ENCODE assay signal across 9 cellular contexts in the genomic region with DNA sequence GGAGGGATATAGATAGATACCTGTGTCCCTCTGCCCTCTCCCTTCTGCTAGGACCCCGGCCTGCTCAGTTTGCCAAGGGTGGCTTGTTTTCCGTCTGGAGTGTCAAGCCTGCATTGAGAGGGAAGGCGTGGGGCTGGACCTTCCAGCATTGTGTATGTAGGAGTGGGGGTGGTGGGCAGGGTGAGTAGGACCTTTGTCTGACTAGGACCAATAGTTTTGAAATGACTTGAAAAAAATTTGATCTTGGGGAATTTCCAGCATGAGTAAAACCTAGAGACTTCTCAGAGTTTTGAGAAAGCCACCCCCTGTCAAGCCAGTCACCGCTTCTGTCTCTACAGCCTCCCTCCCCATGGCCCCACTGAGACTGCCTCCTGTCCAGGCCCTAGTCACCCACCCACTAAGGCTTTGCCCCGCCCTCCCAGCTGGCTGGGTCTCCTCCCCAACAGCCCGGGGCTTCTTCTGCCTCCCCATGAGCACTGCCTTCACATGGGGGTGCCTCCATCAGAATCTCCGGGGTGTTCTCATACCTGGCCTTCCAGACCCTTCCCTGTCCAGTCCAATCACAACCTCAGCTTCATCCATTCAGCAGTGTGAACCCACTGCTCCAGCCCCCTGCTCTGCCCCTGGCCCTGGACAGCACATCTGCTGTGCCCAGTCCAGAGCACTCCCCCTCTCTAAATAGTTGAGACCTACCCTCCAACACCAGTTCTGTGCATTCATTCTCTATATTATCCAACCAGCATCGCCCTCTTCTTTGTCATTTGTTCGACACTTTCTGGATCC.
A peak's percentile ranks its signal among the peaks of the same experiment; 100 is the strongest.
DNase-seq lines count a peak whose midpoint lies in the region; ATAC-seq, FAIRE-seq and TF ChIP-seq lines count a peak whose summit lies in the region.
"Had no signal": no experiment of that assay in that cellular context is flagged by ENCODE, and none has a peak within 500 bp of the region (broad histone marks: within the 10 kb centered on the region; RNA-seq: fewer than 3 reads in every experiment).

No MANE protein-coding gene starts in this region.

- no peaks in the 10 kb centered on the region for H3K27me3 ChIP-seq in Loucy (ENCODE audit: insufficient read depth, low read length, poor library complexity, severe bottlenecking)

- peak overlapping the region; percentile 27 for H3K4me3 ChIP-seq in Loucy (ENCODE audit: low read length, poor library complexity, severe bottlenecking)
- H3K4me3 ChIP-seq: PC-9 had no signal

- H3K9ac ChIP-seq in Loucy (ENCODE audit: low read depth, low read length, poor library complexity, severe bottlenecking) = peak overlapping the region; percentile 49

- peak overlapping the region; percentile 50 for H3K4me2 ChIP-seq in Loucy (ENCODE audit: low read depth, low read length, poor library complexity, severe bottlenecking)
- H3K4me2 ChIP-seq: PC-9 had no signal

- peak; percentile 91 for FAIRE-seq in GM12891 (lab: Jason Lieb, UNC)

- no peaks in the 10 kb centered on the region for H3K9me2 ChIP-seq in Loucy (replicated peaks; ENCODE audit: low read depth, low read length)

- peak; percentile 6 for TF ChIP-seq POLR2A in GM12891 (IDR thresholded peaks at IDR 0.05; ENCODE audit: low read depth, low read length)

- TF ChIP-seq CTCF in Loucy (conservative IDR thresholded peaks at IDR 0.05; ENCODE audit: low read length) = no peak

- H3F3A ChIP-seq in Loucy (ENCODE audit: low read depth) = no peaks in the 10 kb centered on the region

- no peak overlapping the region for H2AFZ ChIP-seq in Loucy (ENCODE audit: low read length)
- H2AFZ ChIP-seq: PC-9 had no signal

- peak; percentile 84 for ATAC-seq in GM21723 (IDR thresholded peaks at IDR 0.05; ENCODE audit: unreplicated experiment)

- H3K9me3 ChIP-seq in Loucy (ENCODE audit: insufficient read depth, low read depth, low read length) = no peaks in the 10 kb centered on the region

- no peaks in the 10 kb centered on the region for H4K20me1 ChIP-seq in Loucy (ENCODE audit: insufficient read depth, low read length, poor library complexity, severe bottlenecking)

- H3K36me3 ChIP-seq in Loucy (ENCODE audit: insufficient read depth, low read length) = peaks cover 20% of the 10 kb centered on the region; the same call in 1 of the 2 replicates

- H3K79me2 ChIP-seq in Loucy (ENCODE audit: insufficient read depth, low read length) = peaks cover 98% of the 10 kb centered on the region

- DNase-seq in GM12891 (ENCODE audit: insufficient read length, low spot score) = peak; percentile 86
- peak; percentile 91 for DNase-seq in astrocyte of the hippocampus (ENCODE audit: low read depth, low spot score)
- DNase-seq in stimulated activated CD4-positive, alpha-beta T cell treated with anti-CD3 and anti-CD28 coated beads, Interleukin-1b, Interleukin-23, amount 100 ng/mL, for 48 hours = peak; percentile 92
- no peak for DNase-seq in NCI-H524 treated with DMSO at 0.1 percent for 48 hours (lab: John Stamatoyannopoulos, UW)
- DNase-seq in NCI-H2081 (lab: John Stamatoyannopoulos, UW) = no peak
- no peak for DNase-seq in DMS79 treated with DMSO at 0.1 percent for 48 hours (lab: John Stamatoyannopoulos, UW)

- peaks cover 77% of the 10 kb centered on the region for H3K4me1 ChIP-seq in Loucy (ENCODE audit: insufficient read depth, low read length, poor library complexity, severe bottlenecking)

TF ChIP-seq in GM12891, 5 proteins besides CTCF, POLR2A, EP300 and RAD21:
- TF ChIP-seq TAF1 (IDR thresholded peaks at IDR 0.05; ENCODE audit: low read depth, low read length) = no peak
- peak; percentile 38; the same call in 1 of the 2 replicates for TF ChIP-seq POLR2AphosphoS5 (IDR thresholded peaks at IDR 0.05; ENCODE audit: low read depth, low read length)
- peak; percentile 46 for TF ChIP-seq PAX5 (IDR thresholded peaks at IDR 0.05; ENCODE audit: insufficient read depth, low read length, severe bottlenecking)

Comparison
In these comparisons a context has a peak if more than half of its experiments do, and no peak if none do; other contexts are left out.
1. DNase-seq: peak in GM12891 (single experiment), astrocyte of the hippocampus (single experiment) and stimulated activated CD4-positive, alpha-beta T cell treated with anti-CD3 and anti-CD28 coated beads, Interleukin-1b, Interleukin-23, amount 100 ng/mL, for 48 hours (single experiment); none in NCI-H524 treated with DMSO at 0.1 percent for 48 hours (single experiment), NCI-H2081 (0 of 2) and DMS79 treated with DMSO at 0.1 percent for 48 hours (single experiment).